ENCODE assay signal across 8 cellular contexts in the genomic region with DNA sequence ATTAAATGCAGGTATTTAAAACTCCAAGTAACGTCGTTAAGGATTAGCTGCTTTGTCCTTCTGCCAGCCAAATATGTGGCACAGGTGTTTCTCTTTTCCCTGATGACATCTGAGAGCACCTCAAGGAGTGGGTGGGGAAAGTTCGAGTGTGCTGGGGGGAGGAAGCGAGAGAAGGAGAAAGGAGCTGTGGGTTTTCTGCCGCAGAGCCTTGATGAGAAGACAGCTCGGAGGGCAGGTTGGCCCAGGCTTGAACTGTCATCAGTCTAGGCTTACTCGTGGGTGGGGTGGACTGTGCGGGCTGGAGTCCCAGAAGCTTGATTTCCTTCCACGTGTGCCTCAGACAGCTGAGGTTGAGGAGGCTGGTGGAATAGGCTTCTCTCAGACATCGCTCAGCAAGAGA. TPM values are rescaled to one million over a fixed set of nuclear protein-coding genes. Genes with fewer than 3 reads are reported as not detected.
DNase-seq lines count a peak whose midpoint lies in the region; ATAC-seq and TF ChIP-seq lines count a peak whose summit lies in the region.

No MANE protein-coding gene starts in this region.

- no peak overlapping the region for H2AFZ ChIP-seq in mesenchymal stem cell (ENCODE audit: low read depth, low read length)

- H2BK120ac ChIP-seq in mesenchymal stem cell (ENCODE audit: low read depth, low read length): no peak overlapping the region

- 88% methylated on average over 10 of the region's 10 CpGs for WGBS in mesenchymal stem cell
- 4% methylated on average over 10 of the region's 10 CpGs for WGBS in thymus

- H3K27me3 ChIP-seq in mesenchymal stem cell (ENCODE audit: control insufficient read depth in 1 of 2, insufficient read depth in 1 of 2, low read length in 2 of 2) (peaks cover 0 to 4% of the 10 kb centered on the region in 2 experiments), thymus (ENCODE audit: control insufficient read depth, insufficient read depth) (no peaks in the 10 kb centered on the region), colonic mucosa (no peaks in the 10 kb centered on the region)

- TF ChIP-seq CTCF in colonic mucosa (IDR thresholded peaks at IDR 0.05): no peak

- H3K14ac ChIP-seq in mesenchymal stem cell (ENCODE audit: low read length in 2 of 2): no peak overlapping the region

- H2BK5ac ChIP-seq in mesenchymal stem cell (ENCODE audit: low read depth, low read length, poor library complexity, severe bottlenecking): no peak overlapping the region

- peak overlapping the region; percentile 58 for H2AK5ac ChIP-seq in mesenchymal stem cell (ENCODE audit: low read length, severe bottlenecking)

- H3K4ac ChIP-seq in mesenchymal stem cell (ENCODE audit: low read depth in 1 of 2, low read length in 2 of 2): peak overlapping the region in 1 of 2 experiments; percentile 27

- H3K9me3 ChIP-seq in mesenchymal stem cell (ENCODE audit: control insufficient read depth, low read length): no peaks in the 10 kb centered on the region
- no peaks in the 10 kb centered on the region for H3K9me3 ChIP-seq in thymus (ENCODE audit: control insufficient read depth)
- no peaks in the 10 kb centered on the region for H3K9me3 ChIP-seq in colonic mucosa

- DNase-seq in activated gamma-delta T cell treated with Interleukin-2 at 50 U/mL for 16 hours: peak; percentile 67
- no peak for DNase-seq in activated gamma-delta T cell (lab: John Stamatoyannopoulos, UW)
- peak; percentile 52 for DNase-seq in activated T-cell treated with anti-CD3 and anti-CD28 coated beads for 1 hour (ENCODE audit: low read depth)
- no peak for DNase-seq in mesenchymal stem cell
- DNase-seq in cerebellum (ENCODE audit: low spot score): no peak
- no peak for DNase-seq in colonic mucosa

- H3K36me3 ChIP-seq in mesenchymal stem cell (ENCODE audit: control insufficient read depth in 1 of 2, insufficient read depth in 2 of 2, low read depth in 1 of 2, low read length in 2 of 2): no peaks in the 10 kb centered on the region
- H3K36me3 ChIP-seq in thymus (ENCODE audit: control insufficient read depth, insufficient read depth): peaks cover 15% of the 10 kb centered on the region
- H3K36me3 ChIP-seq in colonic mucosa: no peaks in the 10 kb centered on the region

- intact Hi-C loops in colonic mucosa (cut with DNase I): no loop called here

- peak overlapping the region; percentile 25 to 59 for H2BK12ac ChIP-seq in mesenchymal stem cell (ENCODE audit: low read length in 2 of 2)

- peak overlapping the region; percentile 4 for H2BK15ac ChIP-seq in mesenchymal stem cell (ENCODE audit: low read depth, poor library complexity, severe bottlenecking)

- no peak overlapping the region for H3K4me2 ChIP-seq in mesenchymal stem cell (ENCODE audit: low read length, poor library complexity, severe bottlenecking)

- H3K9ac ChIP-seq in mesenchymal stem cell (ENCODE audit: low read length) (no peak overlapping the region), colonic mucosa (ENCODE audit: low read depth in 2 of 2, low read length in 2 of 2) (no peak overlapping the region)

- H3K4me3 ChIP-seq in mesenchymal stem cell (ENCODE audit: insufficient read depth in 1 of 2, low read depth in 1 of 2, low read length in 2 of 2): no peak overlapping the region
- no peak overlapping the region for H3K4me3 ChIP-seq in thymus (ENCODE audit: low read length)
- no peak overlapping the region for H3K4me3 ChIP-seq in colonic mucosa

- peak; percentile 46 for ATAC-seq in HG03521 (IDR thresholded peaks at IDR 0.05; ENCODE audit: unreplicated experiment)

- H3K79me1 ChIP-seq in mesenchymal stem cell (replicated peaks; ENCODE audit: low read length, poor library complexity, severe bottlenecking): no peaks in the 10 kb centered on the region

- H3K27ac ChIP-seq in mesenchymal stem cell (ENCODE audit: low read length, poor library complexity, severe bottlenecking) (no peak overlapping the region), thymus (ENCODE audit: low read depth) (peak overlapping the region; percentile 15), colonic mucosa (no peak overlapping the region)

- peak overlapping the region in 1 of 2 experiments; percentile 18 for H3K18ac ChIP-seq in mesenchymal stem cell (ENCODE audit: low read depth in 1 of 2, low read length in 2 of 2)

- no peak overlapping the region for H3K23ac ChIP-seq in mesenchymal stem cell (ENCODE audit: low read length in 2 of 2)

- H3K4me1 ChIP-seq in mesenchymal stem cell (ENCODE audit: control insufficient read depth, insufficient read depth, low read depth, low read length): peaks cover 13% of the 10 kb centered on the region
- H3K4me1 ChIP-seq in thymus (ENCODE audit: control insufficient read depth, insufficient read depth, low read length): peaks cover 35% of the 10 kb centered on the region
- H3K4me1 ChIP-seq in colonic mucosa: peaks cover 3% of the 10 kb centered on the region

- H4K91ac ChIP-seq in mesenchymal stem cell (ENCODE audit: low read length): peak overlapping the region; percentile 7

- H4K8ac ChIP-seq in mesenchymal stem cell (ENCODE audit: low read length): no peak overlapping the region

RNA-seq across cellular contexts. Expression of a gene that starts 15.9 kb away (rescaled TPM):
- polyA plus RNA-seq in mesenchymal stem cell (2013, experiment 1 of 2): 0.58 TPM
- polyA plus RNA-seq in mesenchymal stem cell (2013, experiment 2 of 2): 0.56 TPM
- 7.4 TPM for polyA plus RNA-seq in thymus
- total RNA-seq in cerebellum (41.6 TPM), colonic mucosa (100 to 1,000 TPM in 1 of 2 donors, 10 to 100 TPM in 1; 66.1 to 121 TPM)

Comparison
In these comparisons a context has a peak if more than half of its experiments do, and no peak if none do; other contexts are left out.
1. DNase-seq: peak in activated gamma-delta T cell treated with Interleukin-2 at 50 U/mL for 16 hours (single experiment) and activated T-cell treated with anti-CD3 and anti-CD28 coated beads for 1 hour (single experiment); none in activated gamma-delta T cell (single experiment), mesenchymal stem cell (single experiment), cerebellum (single experiment) and colonic mucosa (single experiment).